Comparison of ENCODE assay signal across 1 cellular context in the genomic region with DNA sequence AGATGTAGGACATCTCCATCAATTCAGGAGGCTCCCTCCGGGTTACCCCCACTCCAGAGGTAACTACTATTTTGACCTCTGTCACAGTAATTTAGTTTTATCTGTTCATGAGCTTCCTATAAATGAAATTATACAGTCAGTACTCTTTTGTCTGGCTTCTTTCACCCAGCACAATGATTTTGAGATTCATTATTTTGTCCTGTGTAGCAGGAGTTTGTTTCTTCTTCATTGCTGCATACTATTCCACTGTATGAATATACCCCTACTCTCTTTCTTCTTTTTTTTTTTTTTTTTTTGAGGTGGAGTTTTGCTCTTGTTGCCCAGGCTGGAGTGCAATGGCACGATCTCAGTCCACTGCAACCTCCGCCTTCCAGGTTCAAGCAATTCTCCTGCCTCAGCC.
A peak's percentile ranks its signal among the peaks of the same experiment; 100 is the strongest.
TF ChIP-seq lines count a peak whose summit lies in the region.

No MANE protein-coding gene starts in this region.

TF ChIP-seq in H1, 55 proteins besides CTCF, POLR2A, EP300 and RAD21:
- TF ChIP-seq CHD1 (IDR thresholded peaks at IDR 0.05; ENCODE audit: low read depth, low read length), result no peak
- TF ChIP-seq SP4 (IDR thresholded peaks at IDR 0.05; ENCODE audit: low read length), result no peak
- TF ChIP-seq SUZ12 (IDR thresholded peaks at IDR 0.05; ENCODE audit: low read length), result no peak
- TF ChIP-seq KDM1A (IDR thresholded peaks at IDR 0.05; ENCODE audit: borderline replicate concordance, low read length), result peak; percentile 62; the same call in 1 of the 2 replicates
- no peak for TF ChIP-seq ASH2L (IDR thresholded peaks at IDR 0.05; ENCODE audit: low read length)
